Comparison of ENCODE assay signal across 14 cellular contexts in genomic region chr15:63583027-63583426, GRCh38. TPM values are rescaled to one million over a fixed set of nuclear protein-coding genes. Genes with fewer than 3 reads are reported as not detected.
DNase-seq lines count a peak whose midpoint lies in the region; ATAC-seq and TF ChIP-seq lines count a peak whose summit lies in the region.
"Had no signal": no experiment of that assay in that cellular context is flagged by ENCODE, and none has a peak within 500 bp of the region (broad histone marks: within the 10 kb centered on the region; RNA-seq: fewer than 3 reads in every experiment).

No MANE protein-coding gene starts in this region.

- H3K27ac ChIP-seq in mammary epithelial cell (ENCODE audit: insufficient read depth, low read depth, low read length): peak overlapping the region; percentile 26
- H3K27ac ChIP-seq: uterus had no signal

- in situ Hi-C loops in mammary epithelial cell (cut with MboI; ENCODE audit: low sequenced_read_pairs in 2 of 2): loop anchor here in 1 of 2 donors (25.0 kb wide), 1 partner anchor 296 kb away; the partner anchor contains the start of gene APH1B

- peaks cover 6% of the 10 kb centered on the region for H3K36me3 ChIP-seq in mammary epithelial cell (ENCODE audit: insufficient read depth, low read length)
- H3K36me3 ChIP-seq: uterus had no signal

- POLR2A ChIA-PET in MCF 10A (lab: Yijun Ruan, JAX): no interaction called here

- H3K36me3 Mint-ChIP-seq in MCF 10A (ENCODE audit: insufficient read depth, unreplicated experiment): peaks cover 70% of the 10 kb centered on the region

- H3K27me3 Mint-ChIP-seq in MCF 10A (ENCODE audit: insufficient read depth, unreplicated experiment): no peaks in the 10 kb centered on the region
- H3K27me3 Mint-ChIP-seq: progenitor cell of endocrine pancreas had no signal

- H3K9ac ChIP-seq in mammary epithelial cell (ENCODE audit: insufficient read depth, low read length): no peak overlapping the region

- H2AFZ ChIP-seq in mammary epithelial cell (ENCODE audit: low read depth, low read length): no peak overlapping the region

- no peaks in the 10 kb centered on the region for H4K20me1 ChIP-seq in mammary epithelial cell (ENCODE audit: insufficient read depth, low read length)

- TF ChIP-seq CTCF in mammary epithelial cell (conservative IDR thresholded peaks at IDR 0.05 in 1 of 2, IDR thresholded peaks at IDR 0.05 in 1 of 2; ENCODE audit: extremely low read depth in 1 of 2, insufficient read depth in 1 of 2, low read depth in 1 of 2, low read length in 2 of 2) (no peak), MCF 10A (IDR thresholded peaks at IDR 0.05; ENCODE audit: unreplicated experiment) (no peak), fibroblast of pulmonary artery (IDR thresholded peaks at IDR 0.05; ENCODE audit: low read length, missing control alignments) (no peak)

- WGBS in mammary epithelial cell (ENCODE audit: low coverage, missing lambda C conversion rate): 0% methylated on average over 1 of the region's 1 CpG

- peaks cover 12% of the 10 kb centered on the region for H3K4me1 Mint-ChIP-seq in MCF 10A (ENCODE audit: insufficient read depth, unreplicated experiment)
- H3K4me1 Mint-ChIP-seq: endodermal cell had no signal

- H3K27me3 ChIP-seq in mammary epithelial cell (ENCODE audit: insufficient read depth, low read length): no peaks in the 10 kb centered on the region
- H3K27me3 ChIP-seq: uterus had no signal

- intact Hi-C loops in mammary epithelial cell (cut with micrococcal nuclease): no loop called here
- intact Hi-C loops in MCF 10A (cut with micrococcal nuclease): no loop called here

- DNase-seq in mammary epithelial cell: peak; percentile 82
- no peak for DNase-seq in MCF 10A (ENCODE audit: unreplicated experiment)
- DNase-seq in RPMI7951 (ENCODE audit: low read depth): peak; percentile 82
- DNase-seq in fibroblast of pulmonary artery (ENCODE audit: low read depth): peak; percentile 63
- DNase-seq in stromal cell of bone marrow (ENCODE audit: low read depth): peak; percentile 80
- no peak for DNase-seq in NCI-H526 (lab: John Stamatoyannopoulos, UW)
- DNase-seq: activated gamma-delta T cell, endodermal cell, kidney, NCI-H1694 treated with DMSO at 0.1 percent for 48 hours, uterus had no signal

- H3K4me1 ChIP-seq in mammary epithelial cell (ENCODE audit: insufficient read depth, low read length): no peaks in the 10 kb centered on the region
- H3K4me1 ChIP-seq: uterus had no signal

- no peaks in the 10 kb centered on the region for H3K79me2 ChIP-seq in mammary epithelial cell (ENCODE audit: insufficient read depth, low read length)

- H3K9me3 Mint-ChIP-seq in MCF 10A (ENCODE audit: unreplicated experiment): no peaks in the 10 kb centered on the region
- H3K9me3 Mint-ChIP-seq: endodermal cell had no signal

- H3K4me3 Mint-ChIP-seq in MCF 10A (ENCODE audit: unreplicated experiment): no peak overlapping the region
- H3K4me3 Mint-ChIP-seq: endodermal cell had no signal

- no peaks in the 10 kb centered on the region for H3K9me3 ChIP-seq in mammary epithelial cell (replicated peaks; ENCODE audit: insufficient read depth, low read length)
- H3K9me3 ChIP-seq: uterus had no signal

- H3K4me2 ChIP-seq in mammary epithelial cell (ENCODE audit: insufficient read depth, low read depth, low read length): no peak overlapping the region

- BruUV-seq in mammary epithelial cell (replicated peaks; lab: Mats Ljungman, UMichigan): no TSS peak
- no TSS peak for BruUV-seq in MCF 10A (replicated peaks; lab: Mats Ljungman, UMichigan)

- dilution Hi-C loops in mammary epithelial cell (cut with HindIII; ENCODE audit: low sequenced_read_pairs): loop anchor here (5.0 kb wide), 1 partner anchor 74 kb away; no protein-coding TSS in a partner anchor

- no peak overlapping the region for H3K27ac Mint-ChIP-seq in MCF 10A (ENCODE audit: low read depth, unreplicated experiment)
- H3K27ac Mint-ChIP-seq: endodermal cell, progenitor cell of endocrine pancreas had no signal

- ATAC-seq in HG03442 (IDR thresholded peaks at IDR 0.05; ENCODE audit: unreplicated experiment): no peak
- no peak for ATAC-seq in GM21526 (IDR thresholded peaks at IDR 0.05; ENCODE audit: low FRiP score, unreplicated experiment)

- no peak overlapping the region for H3K4me3 ChIP-seq in mammary epithelial cell (replicated peaks in 1 of 3; ENCODE audit: insufficient read depth in 1 of 3, low read depth in 2 of 3, low read length in 3 of 3)
- H3K4me3 ChIP-seq in fibroblast of pulmonary artery (replicated peaks; ENCODE audit: low read depth, low read length): no peak overlapping the region
- H3K4me3 ChIP-seq: uterus had no signal

- CTCF ChIA-PET in mammary epithelial cell (lab: Charles Lee; ENCODE audit: low non-redundant PET): no interaction called here
- CTCF ChIA-PET in MCF 10A (lab: Yijun Ruan, JAX): interaction anchor here (0.7 to 2.9 kb wide), 2 partner anchors 116 to 336 kb away, joined by 3 to 11 read pairs; no protein-coding TSS in a partner anchor

RNA-seq across cellular contexts. Expression of gene FBXL22, which starts 14.2 kb away (rescaled TPM):
- 1 to 10 TPM in 1 of 2 donors, under 1 TPM in 1; 0.40 to 1.7 TPM for total RNA-seq in mammary epithelial cell
- polyA plus RNA-seq in mammary epithelial cell: 0.20 TPM
- not detected for polyA minus RNA-seq in mammary epithelial cell
- 0.39 and 0.58 TPM in 2 replicates for total RNA-seq in MCF 10A (2022)
- 0.60 and 0.88 TPM in 2 replicates for total RNA-seq in RPMI7951 (2014; rRNA removed; shearing (Covaris generic))

Comparison
In these comparisons a context has a peak if more than half of its experiments do, and no peak if none do; other contexts are left out.
1. DNase-seq: peak in mammary epithelial cell (single experiment), RPMI7951 (single experiment), fibroblast of pulmonary artery (single experiment) and stromal cell of bone marrow (single experiment); none in MCF 10A (single experiment) and NCI-H526 (0 of 2).